26 cellular contexts compared by ENCODE assay signal in the genomic region with DNA sequence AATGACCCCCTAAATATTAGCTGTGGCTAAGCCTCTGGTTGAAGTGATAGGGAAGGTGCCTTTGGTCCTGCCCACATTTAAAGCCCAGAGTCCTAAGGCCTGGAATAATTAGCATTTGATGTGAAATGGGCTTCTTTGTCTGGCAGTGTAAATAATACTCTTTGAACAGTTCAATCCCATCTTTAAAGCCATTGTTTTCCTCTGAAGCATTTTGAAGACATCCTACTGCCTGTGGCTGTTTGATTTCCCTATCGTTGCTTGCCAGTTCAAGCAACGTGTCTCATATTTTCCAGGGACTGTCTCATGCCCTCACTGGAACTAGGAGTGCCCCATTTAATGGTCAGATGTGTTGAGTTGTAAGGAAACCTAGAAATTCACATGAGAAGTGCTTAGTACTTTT.
A peak's percentile ranks its signal among the peaks of the same experiment; 100 is the strongest.
DNase-seq lines count a peak whose midpoint lies in the region; ATAC-seq and TF ChIP-seq lines count a peak whose summit lies in the region.
"Had no signal": no experiment of that assay in that cellular context is flagged by ENCODE, and none has a peak within 500 bp of the region (broad histone marks: within the 10 kb centered on the region; RNA-seq: fewer than 3 reads in every experiment).

No MANE protein-coding gene starts in this region.

- H4K8ac ChIP-seq in IMR-90 (ENCODE audit: low read depth in 2 of 2, low read length in 2 of 2) = no peak overlapping the region

- peaks cover 3% of the 10 kb centered on the region; the same call in 1 of the 2 replicates for H4K20me1 ChIP-seq in IMR-90 (ENCODE audit: insufficient read depth, low read length)

- WGBS in IMR-90 (ENCODE audit: extremely low coverage in 2 of 2, insufficient read length in 1 of 2), 2 experiments = no CpG with 5 or more reads among the region's 2 CpGs

- H3K27ac ChIP-seq in IMR-90 (ENCODE audit: insufficient read depth, low read length) = no peak overlapping the region
- H3K27ac ChIP-seq in ascending aorta = no peak overlapping the region
- H3K27ac ChIP-seq: heart right ventricle, pancreas, SK-N-MC, transverse colon had no signal

- no peaks in the 10 kb centered on the region for H3K27me3 ChIP-seq in IMR-90 (ENCODE audit: control insufficient read depth, insufficient read depth, low read length)
- H3K27me3 ChIP-seq in ascending aorta = no peaks in the 10 kb centered on the region
- H3K27me3 ChIP-seq: transverse colon had no signal

- no peak overlapping the region for H4K91ac ChIP-seq in IMR-90 (ENCODE audit: insufficient read depth, low read depth, low read length)

- DNase-seq in NCI-H2227 treated with DMSO at 0.1 percent for 48 hours (lab: John Stamatoyannopoulos, UW) (peak; percentile 19), NCI-H2227 (lab: John Stamatoyannopoulos, UW; ENCODE audit: unreplicated experiment) (no peak), IMR-90 (no peak), SK-MEL-5 (ENCODE audit: low read depth, low spot score) (peak; percentile 47), medulla oblongata (ENCODE audit: extremely low spot score) (peak; percentile 44), posterior vena cava (ENCODE audit: low spot score) (no peak), NCI-H446 treated with DMSO at 0.1 percent for 48 hours (lab: John Stamatoyannopoulos, UW) (no peak), ascending aorta (ENCODE audit: low spot score in 2 of 2) (no peak)
- DNase-seq: activated CD4-positive, alpha-beta memory T cell treated with anti-CD3 and anti-CD28 coated beads, Interleukin-2, amount 10 ng/mL, durations not matched to agents 7 days and 5 days; activated CD4-positive, CD25-positive, alpha-beta regulatory T cell; activated naive CD4-positive, alpha-beta T cell treated with Interleukin-2 at 50 U/mL for 16 hours; activated T-cell treated with anti-CD3 and anti-CD28 coated beads, Interleukin-2, amount 50 U/mL, for 1 hour; anterior cingulate cortex; Caco-2; DMS79 treated with DMSO at 0.1 percent for 48 hours; heart right ventricle; natural killer cell; NCI-H1092 treated with DMSO at 0.1 percent for 48 hours; NCI-H2107; NCI-H82; pancreas; stimulated activated CD4-positive, alpha-beta T cell treated with anti-CD3 and anti-CD28 coated beads, Interleukin-15, amount 100 ng/mL, for 24 hours; transverse colon had no signal

- no peaks in the 10 kb centered on the region for H3K36me3 ChIP-seq in IMR-90 (ENCODE audit: control insufficient read depth, insufficient read depth, low read length)
- no peaks in the 10 kb centered on the region for H3K36me3 ChIP-seq in ascending aorta
- H3K36me3 ChIP-seq: pancreas, transverse colon had no signal

- no peak overlapping the region for H2BK15ac ChIP-seq in IMR-90 (ENCODE audit: low read depth, low read length)

- 0 out of 2 replicates have a peak overlapping the region, but pooled peaks have one; percentile 20 for H3K23ac ChIP-seq in IMR-90 (ENCODE audit: low read depth, low read length)

- H3K9me3 ChIP-seq in IMR-90 (ENCODE audit: control insufficient read depth, insufficient read depth, low read length) (no peaks in the 10 kb centered on the region), ascending aorta (no peaks in the 10 kb centered on the region)
- H3K9me3 ChIP-seq: Caco-2, heart right ventricle, pancreas, transverse colon had no signal

- no peaks in the 10 kb centered on the region for H3K9me1 ChIP-seq in IMR-90 (ENCODE audit: insufficient read depth, low read length)

- TF ChIP-seq POLR2A in IMR-90 (IDR thresholded peaks at IDR 0.05; ENCODE audit: low read depth, low read length) = no peak

- H3K9ac ChIP-seq in IMR-90 (ENCODE audit: low read depth, low read length) = no peak overlapping the region

- no peak for ATAC-seq in IMR-90 (ENCODE audit: low read depth)
- ATAC-seq: heart right ventricle, left lobe of liver, natural killer cell, pancreas, sciatic nerve had no signal

- no peak overlapping the region; the same call in 1 of the 2 replicates for H2AK5ac ChIP-seq in IMR-90 (ENCODE audit: low read depth, low read length)

- H3K56ac ChIP-seq in IMR-90 (ENCODE audit: extremely low read depth, insufficient read depth, low read length) = no peak overlapping the region

- POLR2A ChIA-PET in IMR-90 (lab: Charles Lee; ENCODE audit: unreplicated experiment) = interaction anchor here (0.8 to 2.8 kb wide), 3 partner anchors 9 to 870 kb away, joined by 3 to 11 read pairs (median 6); a partner anchor contains a TSS

- in situ Hi-C loops in IMR-90 (cut with MboI; ENCODE audit: low sequenced_read_pairs) = loop anchor here (25.0 kb wide), 1 partner anchor 862 kb away; a partner anchor contains a TSS
- in situ Hi-C loops in SK-MEL-5 (cut with HindIII; ENCODE audit: low pct_unique_long_range_greater_than_20kb, low sequenced_read_pairs) = no loop called here

- TF ChIP-seq CTCF in IMR-90 (conservative IDR thresholded peaks at IDR 0.05; ENCODE audit: low read depth, low read length) (no peak), ascending aorta (IDR thresholded peaks at IDR 0.05) (no peak)

- H3K4me1 ChIP-seq in IMR-90 (ENCODE audit: control insufficient read depth, insufficient read depth, low read length) (peaks cover 4% of the 10 kb centered on the region), ascending aorta (peaks cover 0 to 10% of the 10 kb centered on the region in 2 donors)
- H3K4me1 ChIP-seq: Caco-2, pancreas had no signal

- no peak overlapping the region for H4K5ac ChIP-seq in IMR-90 (ENCODE audit: low read depth, low read length)

- dilution Hi-C loops in IMR-90 (cut with HindIII; ENCODE audit: low sequenced_read_pairs, unreplicated experiment) = no loop called here

- intact Hi-C loops in IMR-90 (cut with micrococcal nuclease) = no loop called here
- intact Hi-C loops in posterior vena cava (cut with DNase I) = no loop called here
- intact Hi-C loops in ascending aorta (cut with DNase I) = no loop called here

- no peak overlapping the region for H3K4me2 ChIP-seq in IMR-90 (ENCODE audit: low read depth, low read length)

- H2BK20ac ChIP-seq in IMR-90 (ENCODE audit: low read depth, low read length) = no peak overlapping the region; the same call in 1 of the 2 replicates

- no peak overlapping the region for H2AFZ ChIP-seq in IMR-90 (replicated peaks; ENCODE audit: low read length, poor library complexity)

- BruUV-seq in IMR-90 (replicated peaks; lab: Mats Ljungman, UMichigan) = no TSS peak

- H3K4me3 ChIP-seq in IMR-90 (ENCODE audit: insufficient read depth, low read depth, low read length) (no peak overlapping the region), ascending aorta (no peak overlapping the region)
- H3K4me3 ChIP-seq: heart right ventricle, pancreas, SK-N-MC, transverse colon had no signal

- no peak for TF ChIP-seq RAD21 in IMR-90 (IDR thresholded peaks at IDR 0.05; ENCODE audit: low read length)

- H2BK5ac ChIP-seq in IMR-90 (ENCODE audit: low read depth, low read length, poor library complexity, severe bottlenecking) = no peak overlapping the region

- H3K4ac ChIP-seq in IMR-90 (ENCODE audit: low read depth, low read length) = no peak overlapping the region

- no peak overlapping the region for H3K14ac ChIP-seq in IMR-90 (replicated peaks; ENCODE audit: low read depth, low read length)

- no peak overlapping the region for H2AK9ac ChIP-seq in IMR-90 (replicated peaks; ENCODE audit: low read depth, low read length, poor library complexity)

- no peak overlapping the region for H2BK120ac ChIP-seq in IMR-90 (ENCODE audit: low read depth, low read length)

- no peaks in the 10 kb centered on the region for H3K79me1 ChIP-seq in IMR-90 (ENCODE audit: low read depth in 1 of 2, low read length in 2 of 2)

- CTCF ChIA-PET in IMR-90 (lab: Yijun Ruan, JAX) = no interaction called here

- H3K18ac ChIP-seq in IMR-90 (ENCODE audit: low read depth, low read length) = no peak overlapping the region

TF ChIP-seq in IMR-90, 13 proteins besides CTCF, POLR2A, EP300 and RAD21:
- TF ChIP-seq BHLHE40 (IDR thresholded peaks at IDR 0.05; ENCODE audit: low read depth, low read length) = no peak
- no peak for TF ChIP-seq NFE2L2 (IDR thresholded peaks at IDR 0.05; ENCODE audit: low read depth, low read length)
- TF ChIP-seq ELK1 (IDR thresholded peaks at IDR 0.05; ENCODE audit: borderline replicate concordance, low read depth, low read length) = no peak
- no peak for TF ChIP-seq FOS (IDR thresholded peaks at IDR 0.05; ENCODE audit: low read depth, low read length)
- no peak for TF ChIP-seq RCOR1 (IDR thresholded peaks at IDR 0.05; ENCODE audit: insufficient replicate concordance, low read length)
- no peak for TF ChIP-seq CHD1 (IDR thresholded peaks at IDR 0.05; ENCODE audit: low read depth, low read length)
- TF ChIP-seq MAFK (IDR thresholded peaks at IDR 0.05; ENCODE audit: low read depth, low read length) = no peak
- TF ChIP-seq RFX5 (IDR thresholded peaks at IDR 0.05; ENCODE audit: low read depth, low read length) = no peak
- TF ChIP-seq SMC3 (IDR thresholded peaks at IDR 0.05; ENCODE audit: low read depth, low read length) = no peak
- TF ChIP-seq MXI1 (IDR thresholded peaks at IDR 0.05; ENCODE audit: borderline replicate concordance, low read depth, low read length) = no peak
- TF ChIP-seq, protein P1, sequence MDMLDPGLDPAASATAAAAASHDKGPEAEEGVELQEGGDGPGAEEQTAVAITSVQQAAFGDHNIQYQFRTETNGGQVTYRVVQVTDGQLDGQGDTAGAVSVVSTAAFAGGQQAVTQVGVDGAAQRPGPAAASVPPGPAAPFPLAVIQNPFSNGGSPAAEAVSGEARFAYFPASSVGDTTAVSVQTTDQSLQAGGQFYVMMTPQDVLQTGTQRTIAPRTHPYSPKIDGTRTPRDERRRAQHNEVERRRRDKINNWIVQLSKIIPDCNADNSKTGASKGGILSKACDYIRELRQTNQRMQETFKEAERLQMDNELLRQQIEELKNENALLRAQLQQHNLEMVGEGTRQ (IDR thresholded peaks at IDR 0.05; ENCODE audit: low read depth, low read length) = no peak
- TF ChIP-seq CEBPB (IDR thresholded peaks at IDR 0.05; ENCODE audit: low read depth, low read length) = no peak
- TF ChIP-seq MAZ (IDR thresholded peaks at IDR 0.05; ENCODE audit: borderline replicate concordance, low read depth, low read length) = no peak

Comparison
In these comparisons a context has a peak if more than half of its experiments do, and no peak if none do; other contexts are left out.
1. DNase-seq: peak in NCI-H2227 treated with DMSO at 0.1 percent for 48 hours (single experiment), SK-MEL-5 (single experiment) and medulla oblongata (single experiment); none in NCI-H2227 (single experiment), IMR-90 (single experiment), posterior vena cava (single experiment), NCI-H446 treated with DMSO at 0.1 percent for 48 hours (single experiment) and ascending aorta (0 of 2).